2 cellular contexts compared by ENCODE assay signal in genomic region chr10:101235766-101236165, GRCh38.
TF ChIP-seq lines count a peak whose summit lies in the region.

No MANE protein-coding gene starts in this region.

TF ChIP-seq in GM23338, 12 proteins besides CTCF, POLR2A, EP300 and RAD21 (continued from another document):
- TF ChIP-seq REST (IDR thresholded peaks at IDR 0.05; ENCODE audit: unreplicated experiment) (no peak), CREB1 (CRISPR knock-in tag; IDR thresholded peaks at IDR 0.05; ENCODE audit: low read depth) (no peak), NANOG (IDR thresholded peaks at IDR 0.05; ENCODE audit: borderline replicate concordance) (no peak)

TF ChIP-seq in WTC11, 78 proteins besides CTCF, POLR2A, EP300 and RAD21 (continued from another document):
- TF ChIP-seq ZNF425 (CRISPR knock-in tag; conservative IDR thresholded peaks at IDR 0.05) (no peak), TP53 (CRISPR knock-in tag; IDR thresholded peaks at IDR 0.05) (no peak), ATF6 (CRISPR knock-in tag; IDR thresholded peaks at IDR 0.05) (no peak), PRRX2 (CRISPR knock-in tag; IDR thresholded peaks at IDR 0.05) (no peak), FOXP4 (CRISPR knock-in tag; IDR thresholded peaks at IDR 0.05) (no peak), CREB1 (CRISPR knock-in tag; IDR thresholded peaks at IDR 0.05) (no peak)
